Comparison of ENCODE assay signal across 9 cellular contexts in the genomic region with DNA sequence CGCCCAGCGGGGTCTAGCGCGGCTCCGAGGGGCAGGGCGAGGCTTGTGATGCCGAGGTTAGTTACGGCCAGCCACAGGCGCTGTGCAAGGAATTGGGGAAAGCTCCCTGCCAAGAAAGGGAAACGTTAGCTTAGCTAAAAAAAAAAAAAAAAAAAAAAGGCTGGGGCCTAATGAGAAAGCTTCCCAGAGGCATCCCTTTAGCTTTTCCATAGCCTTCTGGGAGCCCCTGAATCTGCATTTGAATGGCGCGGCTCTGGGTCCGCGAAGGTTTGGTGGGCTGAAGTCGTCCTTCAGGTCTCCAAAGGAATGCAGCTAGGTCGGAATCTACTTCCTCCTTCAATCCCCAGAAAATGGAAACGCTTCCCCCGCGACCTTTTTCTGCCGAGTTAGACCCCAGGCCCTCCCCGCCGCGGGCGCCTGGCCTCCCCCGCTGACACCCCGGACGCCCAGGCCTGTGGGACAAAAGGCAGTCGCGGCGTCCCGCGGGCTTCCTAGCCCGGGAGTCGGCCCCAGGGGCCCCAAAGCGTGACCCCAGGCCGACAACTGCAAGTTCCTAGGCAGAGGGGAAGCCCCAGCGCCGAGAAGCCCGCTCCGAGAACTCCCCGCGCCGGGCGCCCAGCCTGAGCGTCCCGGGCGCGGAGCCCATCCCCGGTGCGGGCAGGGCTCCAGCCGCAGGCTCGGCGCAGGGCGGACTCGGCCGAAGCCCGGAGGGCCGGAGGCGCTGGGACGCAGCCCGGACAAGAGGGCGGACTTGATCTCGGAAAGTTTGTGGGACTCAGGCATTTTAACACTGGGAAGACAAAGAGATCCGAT. TPM values are rescaled to one million over a fixed set of nuclear protein-coding genes. Genes with fewer than 3 reads are reported as not detected.
DNase-seq lines count a peak whose midpoint lies in the region; ATAC-seq and TF ChIP-seq lines count a peak whose summit lies in the region.
"Had no signal": no experiment of that assay in that cellular context is flagged by ENCODE, and none has a peak within 500 bp of the region (broad histone marks: within the 10 kb centered on the region; RNA-seq: fewer than 3 reads in every experiment).

No MANE protein-coding gene starts in this region.

- peaks cover 3 to 35% (median 23%) of the 10 kb centered on the region in 4 donors for H3K4me1 ChIP-seq in liver (ENCODE audit: control insufficient read depth in 4 of 4, insufficient read depth in 4 of 4, low read length in 3 of 4)
- H3K4me1 ChIP-seq in thymus (ENCODE audit: control insufficient read depth, insufficient read depth, low read length) = peaks cover 5% of the 10 kb centered on the region
- no peaks in the 10 kb centered on the region for H3K4me1 ChIP-seq in effector memory CD4-positive, alpha-beta T cell (ENCODE audit: control insufficient read depth, insufficient read depth, low read length, poor library complexity, severe bottlenecking)

- H3K27me3 ChIP-seq in liver (ENCODE audit: control insufficient read depth in 4 of 4, insufficient read depth in 4 of 4, low read length in 3 of 4) = no peaks in the 10 kb centered on the region
- peaks cover 51% of the 10 kb centered on the region for H3K27me3 ChIP-seq in thymus (ENCODE audit: control insufficient read depth, insufficient read depth)
- H3K27me3 ChIP-seq in effector memory CD4-positive, alpha-beta T cell (replicated peaks; ENCODE audit: control insufficient read depth, insufficient read depth, low read length, poor library complexity, severe bottlenecking) = peaks cover 10% of the 10 kb centered on the region

- H3K4me3 ChIP-seq in Jurkat, Clone E6-1 (ENCODE audit: low read length) = peak overlapping the region; percentile 83
- H3K4me3 ChIP-seq in liver (ENCODE audit: low read depth in 1 of 3, low read length in 3 of 3) (peak overlapping the region; percentile 68 to 88 (median 76)), thymus (ENCODE audit: low read length) (peak overlapping the region; percentile 46)
- H3K4me3 ChIP-seq in effector memory CD4-positive, alpha-beta T cell (ENCODE audit: insufficient read depth, low read depth, low read length, poor library complexity, severe bottlenecking) = no peak overlapping the region

- peak; percentile 58 for DNase-seq in COLO668 (lab: John Stamatoyannopoulos, UW; ENCODE audit: unreplicated experiment)
- DNase-seq in Jurkat, Clone E6-1 (ENCODE audit: low read depth, low spot score) = no peak
- peak; percentile 25 for DNase-seq in dedifferentiated amniotic fluid mesenchymal stem cell (ENCODE audit: extremely low spot score)
- no peak for DNase-seq in activated effector memory CD4-positive, alpha-beta T cell treated with anti-CD3 and anti-CD28 coated beads, Interleukin-2, amount 50 U/mL, for 16 hours
- no peak for DNase-seq in effector memory CD4-positive, alpha-beta T cell

- ATAC-seq in GM21367 (IDR thresholded peaks at IDR 0.05; ENCODE audit: unreplicated experiment) = no peak

- H3K27ac ChIP-seq in liver (ENCODE audit: low read depth in 1 of 2, low read length in 2 of 2) = peak overlapping the region; percentile 78 to 80
- peak overlapping the region; percentile 52 for H3K27ac ChIP-seq in thymus (ENCODE audit: low read depth)
- no peak overlapping the region for H3K27ac ChIP-seq in effector memory CD4-positive, alpha-beta T cell (ENCODE audit: insufficient read depth, low read length, poor library complexity, severe bottlenecking)
- H3K27ac ChIP-seq: KMS-11 had no signal

- WGBS in liver = under 1% methylated on average over 64 of the region's 64 CpGs
- 3% methylated on average over 64 of the region's 64 CpGs for WGBS in thymus

- peak in 1 of 2 donors; percentile 18 for TF ChIP-seq RAD21 in liver (IDR thresholded peaks at IDR 0.05)

- H3K9ac ChIP-seq in liver (ENCODE audit: low read depth in 1 of 2, low read length in 2 of 2) = peak overlapping the region; percentile 54 to 62
- H3K9ac ChIP-seq: KMS-11 had no signal

- no peak for TF ChIP-seq CTCF in liver (IDR thresholded peaks at IDR 0.05; ENCODE audit: low read depth, low read length, missing input control)

- H3K36me3 ChIP-seq in liver (ENCODE audit: control insufficient read depth in 4 of 4, insufficient read depth in 3 of 4, low read depth in 1 of 4, low read length in 3 of 4) (no peaks in the 10 kb centered on the region), thymus (ENCODE audit: control insufficient read depth, insufficient read depth) (no peaks in the 10 kb centered on the region)
- no peaks in the 10 kb centered on the region for H3K36me3 ChIP-seq in effector memory CD4-positive, alpha-beta T cell (ENCODE audit: control insufficient read depth, insufficient read depth, low read length)

- H3K9me3 ChIP-seq in liver (ENCODE audit: control insufficient read depth in 4 of 4, low read length in 3 of 4) = peaks cover 0 to 11% (median 1%) of the 10 kb centered on the region in 4 donors
- no peaks in the 10 kb centered on the region for H3K9me3 ChIP-seq in thymus (ENCODE audit: control insufficient read depth)
- H3K9me3 ChIP-seq in effector memory CD4-positive, alpha-beta T cell (ENCODE audit: control insufficient read depth, low read length) = no peaks in the 10 kb centered on the region

TF ChIP-seq in liver, 16 proteins besides CTCF, POLR2A, EP300 and RAD21:
- TF ChIP-seq YY1 (IDR thresholded peaks at IDR 0.05) (peak; percentile 3), ZBTB33 (IDR thresholded peaks at IDR 0.05) (no peak)

RNA-seq across cellular contexts. Expression of gene FAT1, which starts 0.6 kb away (rescaled TPM):
- polyA plus RNA-seq in Jurkat, Clone E6-1 (2012; ENCODE audit: insufficient read depth, insufficient read length) = 139 TPM
- total RNA-seq in liver = 10 to 100 TPM; 44.4 to 48.0 TPM
- 10 to 100 TPM in 1 of 2 donors, 1 to 10 TPM in 1; 10.0 to 15.6 TPM for polyA plus RNA-seq in liver
- 16.1 TPM for polyA plus RNA-seq in thymus

Comparison
In these comparisons a context has a peak if more than half of its experiments do, and no peak if none do; other contexts are left out.
1. DNase-seq: peak in COLO668 (single experiment) and dedifferentiated amniotic fluid mesenchymal stem cell (single experiment); none in Jurkat, Clone E6-1 (single experiment), activated effector memory CD4-positive, alpha-beta T cell treated with anti-CD3 and anti-CD28 coated beads, Interleukin-2, amount 50 U/mL, for 16 hours (single experiment) and effector memory CD4-positive, alpha-beta T cell (0 of 3).